Comparison of ENCODE assay signal across 1 cellular context in genomic region chr6:87724994-87725811, GRCh38.
TF ChIP-seq lines count a peak whose summit lies in the region.

No MANE protein-coding gene starts in this region.

TF ChIP-seq in GM23338, 12 proteins besides CTCF, POLR2A, EP300 and RAD21 (continued from another document):
- no peak for TF ChIP-seq REST (IDR thresholded peaks at IDR 0.05; ENCODE audit: unreplicated experiment)
- TF ChIP-seq ETS1 (IDR thresholded peaks at IDR 0.05): no peak
- TF ChIP-seq JUNB (IDR thresholded peaks at IDR 0.05; ENCODE audit: unreplicated experiment): no peak
- no peak for TF ChIP-seq STAT1 (IDR thresholded peaks at IDR 0.05; ENCODE audit: unreplicated experiment)
- TF ChIP-seq POLR2AphosphoS5 (IDR thresholded peaks at IDR 0.05; ENCODE audit: low read depth): no peak
- no peak for TF ChIP-seq EZH2phosphoT487 (IDR thresholded peaks at IDR 0.05; ENCODE audit: unreplicated experiment)
- no peak for TF ChIP-seq CREB1 (CRISPR knock-in tag; IDR thresholded peaks at IDR 0.05; ENCODE audit: low read depth)
TF ChIP-seq in GM23338: peak in this region for 0.
